In genomic region chr16:20385844-20386832, GRCh38 we compare ENCODE assay signal across 8 cellular contexts. TPM values are rescaled to one million over a fixed set of nuclear protein-coding genes. Genes with fewer than 3 reads are reported as not detected.
DNase-seq lines count a peak whose midpoint lies in the region; ATAC-seq and TF ChIP-seq lines count a peak whose summit lies in the region.

No MANE protein-coding gene starts in this region.

- H3K9ac ChIP-seq in trophoblast cell (ENCODE audit: low read length): no peak overlapping the region

- no peak overlapping the region for H2BK5ac ChIP-seq in trophoblast cell (ENCODE audit: low read depth, low read length, poor library complexity)

- peak in 3 of 5 donors; percentile 22 to 30 (median 23) for DNase-seq in CD8-positive, alpha-beta memory T cell
- DNase-seq in HT1080 (ENCODE audit: low read depth): peak; percentile 22
- DNase-seq in RWPE1 (ENCODE audit: low spot score): peak; percentile 65
- peak; percentile 33 for DNase-seq in activated naive CD8-positive, alpha-beta T cell treated with anti-CD3 and anti-CD28 coated beads for 36 hours
- peak; percentile 62 to 69 for DNase-seq in cardiac muscle cell (ENCODE audit: low read depth in 1 of 2, low spot score in 1 of 2)
- DNase-seq in trophoblast cell: peak; percentile 33 to 81

- H3K23ac ChIP-seq in trophoblast cell (ENCODE audit: low read length): no peak overlapping the region

- H4K12ac ChIP-seq in trophoblast cell (ENCODE audit: low read depth, low read length): no peak overlapping the region

- H3K27me3 Mint-ChIP-seq in CD8-positive, alpha-beta memory T cell: peaks cover 6 to 14% of the 10 kb centered on the region in 2 donors
- H3K27me3 Mint-ChIP-seq in activated naive CD8-positive, alpha-beta T cell treated with anti-CD3 and anti-CD28 coated beads for 36 hours: peaks cover 10% of the 10 kb centered on the region

- H3K4me1 ChIP-seq in CD8-positive, alpha-beta memory T cell (ENCODE audit: insufficient read depth, low read length): no peaks in the 10 kb centered on the region
- H3K4me1 ChIP-seq in cardiac muscle cell (ENCODE audit: low read depth) (no peaks in the 10 kb centered on the region), trophoblast cell (ENCODE audit: control insufficient read depth in 1 of 2, insufficient read depth in 2 of 2, low read length in 2 of 2) (no peaks in the 10 kb centered on the region)

- no peak overlapping the region for H4K8ac ChIP-seq in trophoblast cell (ENCODE audit: low read depth, low read length)

- H3K18ac ChIP-seq in trophoblast cell (ENCODE audit: low read length): no peak overlapping the region

- H3K79me2 ChIP-seq in trophoblast cell (ENCODE audit: control insufficient read depth, insufficient read depth, low read length, poor library complexity): no peaks in the 10 kb centered on the region

- no peak overlapping the region for H3K14ac ChIP-seq in trophoblast cell (ENCODE audit: low read length)

- H3K36me3 ChIP-seq in CD8-positive, alpha-beta memory T cell (ENCODE audit: insufficient read depth, low read length): no peaks in the 10 kb centered on the region
- no peaks in the 10 kb centered on the region for H3K36me3 ChIP-seq in cardiac muscle cell
- no peaks in the 10 kb centered on the region for H3K36me3 ChIP-seq in trophoblast cell (ENCODE audit: control insufficient read depth in 1 of 2, insufficient read depth in 2 of 2, low read length in 2 of 2)

- H3K27me3 ChIP-seq in CD8-positive, alpha-beta memory T cell (ENCODE audit: insufficient read depth, low read length, poor library complexity, severe bottlenecking): no peaks in the 10 kb centered on the region
- H3K27me3 ChIP-seq in cardiac muscle cell: no peaks in the 10 kb centered on the region
- no peaks in the 10 kb centered on the region for H3K27me3 ChIP-seq in trophoblast cell (ENCODE audit: insufficient read depth, low read length)

- H3K4me3 Mint-ChIP-seq in CD8-positive, alpha-beta memory T cell: no peak overlapping the region
- no peak overlapping the region for H3K4me3 Mint-ChIP-seq in activated naive CD8-positive, alpha-beta T cell treated with anti-CD3 and anti-CD28 coated beads for 36 hours

- H3K4me3 ChIP-seq in CD8-positive, alpha-beta memory T cell (ENCODE audit: low read length): no peak overlapping the region
- H3K4me3 ChIP-seq in cardiac muscle cell (no peak overlapping the region), trophoblast cell (ENCODE audit: low read depth, low read length) (no peak overlapping the region)

- TF ChIP-seq CTCF in RWPE1 (conservative IDR thresholded peaks at IDR 0.05; ENCODE audit: low read depth) (peak; percentile 85), cardiac muscle cell (IDR thresholded peaks at IDR 0.05; ENCODE audit: low read depth, low read length) (peak; percentile 87)

- no peak for ATAC-seq in HG03025 (IDR thresholded peaks at IDR 0.05; ENCODE audit: low FRiP score, unreplicated experiment)
- no peak for ATAC-seq in GM18511 (IDR thresholded peaks at IDR 0.05; ENCODE audit: unreplicated experiment)

- no peak overlapping the region for H3K4ac ChIP-seq in trophoblast cell (ENCODE audit: low read depth, low read length)

- no peak overlapping the region for H4K91ac ChIP-seq in trophoblast cell (ENCODE audit: low read depth, low read length)

- peak overlapping the region; percentile 20 for H3K4me2 ChIP-seq in trophoblast cell (ENCODE audit: low read length)

- POLR2A ChIA-PET in CD8-positive, alpha-beta memory T cell (lab: Charles Lee): no interaction called here
- POLR2A ChIA-PET in RWPE1 (lab: Yijun Ruan, JAX; ENCODE audit: low non-redundant PET): no interaction called here

- no peak overlapping the region for H2BK120ac ChIP-seq in trophoblast cell (ENCODE audit: insufficient read depth, low read length, poor library complexity)

- H3K9me3 Mint-ChIP-seq in CD8-positive, alpha-beta memory T cell: no peaks in the 10 kb centered on the region
- no peaks in the 10 kb centered on the region for H3K9me3 Mint-ChIP-seq in activated naive CD8-positive, alpha-beta T cell treated with anti-CD3 and anti-CD28 coated beads for 36 hours

- no peaks in the 10 kb centered on the region for H3K36me3 Mint-ChIP-seq in CD8-positive, alpha-beta memory T cell
- no peaks in the 10 kb centered on the region for H3K36me3 Mint-ChIP-seq in activated naive CD8-positive, alpha-beta T cell treated with anti-CD3 and anti-CD28 coated beads for 36 hours

- H3K79me1 ChIP-seq in trophoblast cell (ENCODE audit: low read length): no peaks in the 10 kb centered on the region

- H3K27ac Mint-ChIP-seq in CD8-positive, alpha-beta memory T cell: no peak overlapping the region
- no peak overlapping the region for H3K27ac Mint-ChIP-seq in activated naive CD8-positive, alpha-beta T cell treated with anti-CD3 and anti-CD28 coated beads for 36 hours

- WGBS in trophoblast cell (ENCODE audit: extremely low coverage, insufficient coverage, insufficient read length): no CpG with 5 or more reads among the region's 30 CpGs

- H2AK5ac ChIP-seq in trophoblast cell (ENCODE audit: low read length): no peak overlapping the region

- no peaks in the 10 kb centered on the region for H3K9me3 ChIP-seq in CD8-positive, alpha-beta memory T cell (ENCODE audit: low read length)
- H3K9me3 ChIP-seq in cardiac muscle cell (ENCODE audit: low read depth): no peaks in the 10 kb centered on the region
- H3K9me3 ChIP-seq in trophoblast cell (ENCODE audit: insufficient read depth, low read depth, low read length): no peaks in the 10 kb centered on the region

- no peak overlapping the region for H2BK12ac ChIP-seq in trophoblast cell (ENCODE audit: low read length)

- no peak overlapping the region for H3K27ac ChIP-seq in CD8-positive, alpha-beta memory T cell (ENCODE audit: low read depth, low read length)
- H3K27ac ChIP-seq in RWPE1 (no peak overlapping the region), cardiac muscle cell (no peak overlapping the region), trophoblast cell (ENCODE audit: low read depth, low read length) (no peak overlapping the region)

- CTCF ChIA-PET in CD8-positive, alpha-beta memory T cell (lab: Charles Lee): interaction anchor here (1.2 to 2.5 kb wide), 10 partner anchors 7 to 479 kb away, joined by 3 to 12 read pairs (median 4); no protein-coding TSS in a partner anchor
- CTCF ChIA-PET in RWPE1 (lab: Yijun Ruan, JAX): interaction anchor here (0.6 to 4.1 kb wide), 14 partner anchors 8 to 1428 kb away, joined by 3 to 71 read pairs (median 4); no protein-coding TSS in a partner anchor

- no peaks in the 10 kb centered on the region for H3K4me1 Mint-ChIP-seq in CD8-positive, alpha-beta memory T cell
- no peaks in the 10 kb centered on the region for H3K4me1 Mint-ChIP-seq in activated naive CD8-positive, alpha-beta T cell treated with anti-CD3 and anti-CD28 coated beads for 36 hours

- no peak overlapping the region for H2AFZ ChIP-seq in trophoblast cell (ENCODE audit: insufficient read depth, low read length, poor library complexity)

RNA-seq across cellular contexts. Expression of gene PDILT, which starts 18.4 kb away (rescaled TPM):
- not detected for total RNA-seq in CD8-positive, alpha-beta memory T cell
- not detected for polyA plus RNA-seq in CD8-positive, alpha-beta memory T cell
- total RNA-seq in HT1080 (2014; rRNA removed; shearing (Covaris generic)): not detected in 2 replicates
- polyA plus RNA-seq in HT1080 (2015; cell fraction: cytosol; rRNA removed): not detected in 2 replicates
- not detected in 2 replicates for polyA plus RNA-seq in HT1080 (2015; cell fraction: nucleus; rRNA removed)
- total RNA-seq in activated naive CD8-positive, alpha-beta T cell treated with anti-CD3 and anti-CD28 coated beads for 36 hours: not detected
- not detected in 2 replicates for total RNA-seq in cardiac muscle cell
- not detected in 2 replicates for polyA plus RNA-seq in cardiac muscle cell
- not detected in 2 replicates for polyA plus RNA-seq in trophoblast cell (2013)

RNA-seq across cellular contexts. Expression of gene ACSM5, which starts 23.2 kb away (rescaled TPM):
- total RNA-seq in CD8-positive, alpha-beta memory T cell: not detected
- polyA plus RNA-seq in CD8-positive, alpha-beta memory T cell: not detected
- total RNA-seq in HT1080 (2014; rRNA removed; shearing (Covaris generic)): not detected in 2 replicates
- polyA plus RNA-seq in HT1080 (2015; cell fraction: cytosol; rRNA removed): 0.20 and 0.29 TPM in 2 replicates
- polyA plus RNA-seq in HT1080 (2015; cell fraction: nucleus; rRNA removed): 0.11 and 0.50 TPM in 2 replicates
- not detected for total RNA-seq in activated naive CD8-positive, alpha-beta T cell treated with anti-CD3 and anti-CD28 coated beads for 36 hours
- total RNA-seq in cardiac muscle cell: 0.25 TPM in 1 of 2 replicates, not detected in the other
- polyA plus RNA-seq in cardiac muscle cell: 0.16 TPM in 1 of 2 replicates, not detected in the other
- not detected in 2 replicates for polyA plus RNA-seq in trophoblast cell (2013)

RNA-seq across cellular contexts. Expression of gene UMOD, which starts 33.6 kb away (rescaled TPM):
- not detected for total RNA-seq in CD8-positive, alpha-beta memory T cell
- polyA plus RNA-seq in CD8-positive, alpha-beta memory T cell: not detected
- total RNA-seq in HT1080 (2014; rRNA removed; shearing (Covaris generic)): not detected in 2 replicates
- not detected in 2 replicates for polyA plus RNA-seq in HT1080 (2015; cell fraction: cytosol; rRNA removed)
- polyA plus RNA-seq in HT1080 (2015; cell fraction: nucleus; rRNA removed): not detected in 2 replicates
- not detected for total RNA-seq in activated naive CD8-positive, alpha-beta T cell treated with anti-CD3 and anti-CD28 coated beads for 36 hours
- total RNA-seq in cardiac muscle cell: not detected in 2 replicates
- polyA plus RNA-seq in cardiac muscle cell: not detected in 2 replicates
- not detected in 2 replicates for polyA plus RNA-seq in trophoblast cell (2013)

RNA-seq across cellular contexts. Expression of gene GP2, which starts 58.8 kb away (rescaled TPM):
- total RNA-seq in CD8-positive, alpha-beta memory T cell: not detected
- not detected for polyA plus RNA-seq in CD8-positive, alpha-beta memory T cell
- total RNA-seq in HT1080 (2014; rRNA removed; shearing (Covaris generic)): not detected in 2 replicates
- not detected in 2 replicates for polyA plus RNA-seq in HT1080 (2015; cell fraction: cytosol; rRNA removed)
- not detected in 2 replicates for polyA plus RNA-seq in HT1080 (2015; cell fraction: nucleus; rRNA removed)
- total RNA-seq in activated naive CD8-positive, alpha-beta T cell treated with anti-CD3 and anti-CD28 coated beads for 36 hours: not detected
- total RNA-seq in cardiac muscle cell: not detected in 2 replicates
- polyA plus RNA-seq in cardiac muscle cell: not detected in 2 replicates
- not detected in 2 replicates for polyA plus RNA-seq in trophoblast cell (2013)
